10 cellular contexts compared by ENCODE assay signal in genomic region chr7:135368416-135369186, GRCh38.
"Had no signal": no experiment of that assay in that cellular context is flagged by ENCODE, and none has a peak within 500 bp of the region (broad histone marks: within the 10 kb centered on the region; RNA-seq: fewer than 3 reads in every experiment).

No MANE protein-coding gene starts in this region.

- DNase-seq: activated effector memory CD4-positive, alpha-beta T cell treated with anti-CD3 and anti-CD28 coated beads, Interleukin-2, amount 50 U/mL, for 16 hours; amniotic stem cell; effector memory CD8-positive, alpha-beta T cell; left ventricle myocardium inferior; nephron progenitor cell; psoas muscle; stimulated activated CD4-positive, alpha-beta T cell treated with anti-CD3 and anti-CD28 coated beads, Interleukin-12 subunit alpha, Interleukin-12 subunit beta, amount 100 ng/mL, for 4 hours; stimulated activated naive CD4-positive, alpha-beta T cell; transverse colon had no signal

- ATAC-seq: activated CD4-positive, CD25-positive, alpha-beta regulatory T cell treated with anti-CD3 and anti-CD28 coated beads, Interleukin-2, amount 50 U/mL, for 24 hours; effector memory CD8-positive, alpha-beta T cell; psoas muscle had no signal

- H3K27ac ChIP-seq: left ventricle myocardium inferior, psoas muscle, transverse colon had no signal
